In the genomic region with DNA sequence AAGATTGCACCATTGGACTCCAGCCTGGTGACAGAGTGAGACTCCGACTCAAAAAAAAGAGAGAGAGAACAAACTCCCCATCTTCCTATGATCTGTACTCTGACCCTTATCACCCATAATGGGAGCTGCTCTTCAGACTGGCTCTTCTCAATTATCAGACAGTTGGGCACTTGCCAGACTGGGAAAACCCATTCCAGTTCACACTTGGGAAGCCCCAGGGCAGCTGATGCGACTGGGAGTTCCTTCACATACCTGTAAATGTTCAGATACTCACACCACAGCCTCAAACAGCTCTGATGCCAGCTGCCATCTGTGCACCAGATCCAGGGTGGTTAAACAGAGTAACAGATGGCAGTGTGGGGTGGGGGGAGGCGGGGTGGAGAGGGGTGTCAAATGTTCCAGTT, we compare ENCODE assay signal across 17 cellular contexts. TPM values are rescaled to one million over a fixed set of nuclear protein-coding genes. Genes with fewer than 3 reads are reported as not detected.
A peak's percentile ranks its signal among the peaks of the same experiment; 100 is the strongest.
DNase-seq lines count a peak whose midpoint lies in the region; ATAC-seq and TF ChIP-seq lines count a peak whose summit lies in the region.
"Had no signal": no experiment of that assay in that cellular context is flagged by ENCODE, and none has a peak within 500 bp of the region (broad histone marks: within the 10 kb centered on the region; RNA-seq: fewer than 3 reads in every experiment).

No MANE protein-coding gene starts in this region.

- H3K9me3 Mint-ChIP-seq in brain: no peaks in the 10 kb centered on the region
- H3K9me3 Mint-ChIP-seq: CD8-positive, alpha-beta T cell; endodermal cell had no signal

- WGBS in liver: 50% methylated on average over 3 of the region's 3 CpGs
- WGBS in testis, 2 donors: 58 to 61% methylated on average over 3 of the region's 3 CpGs

- H3K4me3 Mint-ChIP-seq in brain: peak overlapping the region in 2 of 5 experiments; percentile 66 to 69
- H3K4me3 Mint-ChIP-seq: CD8-positive, alpha-beta T cell; endodermal cell had no signal

- H3K27me3 ChIP-seq in liver (ENCODE audit: control insufficient read depth in 4 of 4, insufficient read depth in 4 of 4, low read length in 3 of 4) (no peaks in the 10 kb centered on the region), testis (no peaks in the 10 kb centered on the region)
- H3K27me3 ChIP-seq: neutrophil had no signal

- intact Hi-C loops in left cardiac atrium (cut with DNase I) (no loop called here), Right ventricle myocardium superior (cut with DNase I) (no loop called here), testis (cut with DNase I; ENCODE audit: low total_unique reads) (no loop called here)

- H3K27me3 Mint-ChIP-seq in brain: no peaks in the 10 kb centered on the region

- ATAC-seq in left cardiac atrium: peak; percentile 36 to 64
- no peak for ATAC-seq in Right ventricle myocardium superior (ENCODE audit: poor library complexity)
- ATAC-seq in GM21737 (IDR thresholded peaks at IDR 0.05; ENCODE audit: unreplicated experiment): no peak
- ATAC-seq: CD8-positive, alpha-beta T cell; Panc1 had no signal

- TF ChIP-seq POLR2A in testis (IDR thresholded peaks at IDR 0.05): no peak

- DNase-seq in left cardiac atrium (no peak), Right ventricle myocardium superior (no peak), testis (peak; percentile 44), OCI-M1 (lab: John Stamatoyannopoulos, UW) (no peak), SIG-M5 (lab: John Stamatoyannopoulos, UW) (no peak)
- DNase-seq: activated CD4-positive, alpha-beta T cell treated with anti-CD3 and anti-CD28 coated beads for 4 hours; activated effector memory CD4-positive, alpha-beta T cell treated with anti-CD3 and anti-CD28 coated beads, Interleukin-2, amount 50 U/mL, for 16 hours; CD8-positive, alpha-beta T cell; endodermal cell; NCI-H1436 treated with DMSO at 0.1 percent for 48 hours; NCI-H526; stimulated activated CD4-positive, alpha-beta T cell treated with anti-CD3 and anti-CD28 coated beads, Interleukin-4, amount 100 ng/mL, for 1 hour had no signal

- peak overlapping the region in 3 of 5 experiments; percentile 63 to 93 (median 72) for H3K27ac Mint-ChIP-seq in brain
- H3K27ac Mint-ChIP-seq: CD8-positive, alpha-beta T cell; endodermal cell had no signal

- H3K36me3 ChIP-seq in liver (ENCODE audit: control insufficient read depth in 4 of 4, insufficient read depth in 3 of 4, low read depth in 1 of 4, low read length in 3 of 4): peaks cover 0 to 23% (median 17%) of the 10 kb centered on the region in 4 donors
- H3K36me3 ChIP-seq in testis (ENCODE audit: low read depth, missing control alignments): no peaks in the 10 kb centered on the region

- H3K9me3 ChIP-seq in liver (ENCODE audit: control insufficient read depth in 4 of 4, low read length in 3 of 4) (no peaks in the 10 kb centered on the region), testis (no peaks in the 10 kb centered on the region)
- H3K9me3 ChIP-seq: neutrophil had no signal

- H3K36me3 Mint-ChIP-seq in brain: peaks cover 37% of the 10 kb centered on the region

- H3K4me1 Mint-ChIP-seq in brain: peaks cover 28% of the 10 kb centered on the region
- H3K4me1 Mint-ChIP-seq: endodermal cell had no signal

- no peak for TF ChIP-seq CTCF in brain (conservative IDR thresholded peaks at IDR 0.05)
- no peak for TF ChIP-seq CTCF in liver (IDR thresholded peaks at IDR 0.05; ENCODE audit: low read depth, low read length, missing input control)
- no peak for TF ChIP-seq CTCF in testis (IDR thresholded peaks at IDR 0.05)

- peak overlapping the region in 1 of 2 donors; percentile 20 for H3K27ac ChIP-seq in liver (ENCODE audit: low read depth in 1 of 2, low read length in 2 of 2)
- no peak overlapping the region for H3K27ac ChIP-seq in testis
- H3K27ac ChIP-seq: neutrophil had no signal

- H3K4me1 ChIP-seq in liver (ENCODE audit: control insufficient read depth in 4 of 4, insufficient read depth in 4 of 4, low read length in 3 of 4) (peaks cover 0 to 21% (median 13%) of the 10 kb centered on the region in 4 donors), testis (peaks cover 13% of the 10 kb centered on the region)

- no peak overlapping the region for H3K9ac ChIP-seq in liver (ENCODE audit: low read depth in 1 of 2, low read length in 2 of 2)

- no peak for TF ChIP-seq RAD21 in liver (IDR thresholded peaks at IDR 0.05)

- H3K4me3 ChIP-seq in liver (ENCODE audit: low read depth in 1 of 3, low read length in 3 of 3) (no peak overlapping the region), testis (no peak overlapping the region)

TF ChIP-seq in liver, 16 proteins besides CTCF, POLR2A, EP300 and RAD21:
- TF ChIP-seq HNF4A (conservative IDR thresholded peaks at IDR 0.05): peak; percentile 66 to 70
- TF ChIP-seq FOXA2 (IDR thresholded peaks at IDR 0.05): no peak
- peak in 1 of 2 donors; percentile 23 for TF ChIP-seq JUND (IDR thresholded peaks at IDR 0.05)
- TF ChIP-seq RXRA (IDR thresholded peaks at IDR 0.05): peak in 1 of 2 donors; percentile 19

RNA-seq across cellular contexts. Expression of a gene that starts 23.8 kb away (rescaled TPM):
- total RNA-seq in left cardiac atrium: 10 to 100 TPM; 16.1 to 17.5 TPM
- total RNA-seq in Right ventricle myocardium superior: 21.3 TPM
- 34.5 TPM for polyA plus RNA-seq in brain (ENCODE audit: insufficient read depth, low read depth, low replicate concordance)
- total RNA-seq in liver: 10 to 100 TPM; 24.4 to 25.7 TPM
- 10 to 100 TPM; 12.0 to 18.4 TPM for polyA plus RNA-seq in liver
- total RNA-seq in testis: 10 to 100 TPM; 38.4 to 63.3 TPM
- 51.1 TPM for polyA plus RNA-seq in testis (ENCODE audit: insufficient read depth, low read depth, low replicate concordance)

RNA-seq across cellular contexts. Expression of a gene that starts 27.9 kb away (rescaled TPM):
- total RNA-seq in left cardiac atrium (10 to 100 TPM; 39.4 to 57.5 TPM), Right ventricle myocardium superior (46.1 TPM), liver (10 to 100 TPM; 12.1 to 13.6 TPM), testis (10 to 100 TPM; 52.7 to 74.4 TPM)
- polyA plus RNA-seq in brain (ENCODE audit: insufficient read depth, low read depth, low replicate concordance) (45.1 TPM), liver (10 to 100 TPM; 16.7 to 31.9 TPM), testis (ENCODE audit: insufficient read depth, low read depth, low replicate concordance) (57.6 TPM)

RNA-seq across cellular contexts. Expression of a gene that starts 31.9 kb away (rescaled TPM):
- total RNA-seq in left cardiac atrium (10 to 100 TPM; 32.9 to 44.4 TPM), Right ventricle myocardium superior (26.0 TPM), liver (1 to 10 TPM; 6.7 to 7.8 TPM), testis (10 to 100 TPM; 58.0 to 85.5 TPM)
- polyA plus RNA-seq in brain (ENCODE audit: insufficient read depth, low read depth, low replicate concordance) (187 TPM), liver (10 to 100 TPM in 1 of 2 donors, 1 to 10 TPM in 1; 8.7 to 15.1 TPM), testis (ENCODE audit: insufficient read depth, low read depth, low replicate concordance) (109 TPM)

RNA-seq across cellular contexts. Expression of a gene that starts 34.2 kb away (rescaled TPM):
- 1 to 10 TPM; 1.3 to 1.4 TPM for total RNA-seq in left cardiac atrium
- total RNA-seq in Right ventricle myocardium superior: 0.54 TPM
- 1.2 TPM for polyA plus RNA-seq in brain (ENCODE audit: insufficient read depth, low read depth, low replicate concordance)
- 10 to 100 TPM; 21.5 to 29.4 TPM for total RNA-seq in liver
- polyA plus RNA-seq in liver: 10 to 100 TPM; 27.1 to 29.8 TPM
- total RNA-seq in testis: 1 to 10 TPM; 2.5 to 3.1 TPM
- polyA plus RNA-seq in testis (ENCODE audit: insufficient read depth, low read depth, low replicate concordance): 6.5 TPM

Comparison
In these comparisons a context has a peak if more than half of its experiments do, and no peak if none do; other contexts are left out.
1. ATAC-seq: peak in left cardiac atrium (2 of 2); none in Right ventricle myocardium superior (single experiment) and GM21737 (single experiment).